ENCODE assay signal across 21 cellular contexts in the genomic region with DNA sequence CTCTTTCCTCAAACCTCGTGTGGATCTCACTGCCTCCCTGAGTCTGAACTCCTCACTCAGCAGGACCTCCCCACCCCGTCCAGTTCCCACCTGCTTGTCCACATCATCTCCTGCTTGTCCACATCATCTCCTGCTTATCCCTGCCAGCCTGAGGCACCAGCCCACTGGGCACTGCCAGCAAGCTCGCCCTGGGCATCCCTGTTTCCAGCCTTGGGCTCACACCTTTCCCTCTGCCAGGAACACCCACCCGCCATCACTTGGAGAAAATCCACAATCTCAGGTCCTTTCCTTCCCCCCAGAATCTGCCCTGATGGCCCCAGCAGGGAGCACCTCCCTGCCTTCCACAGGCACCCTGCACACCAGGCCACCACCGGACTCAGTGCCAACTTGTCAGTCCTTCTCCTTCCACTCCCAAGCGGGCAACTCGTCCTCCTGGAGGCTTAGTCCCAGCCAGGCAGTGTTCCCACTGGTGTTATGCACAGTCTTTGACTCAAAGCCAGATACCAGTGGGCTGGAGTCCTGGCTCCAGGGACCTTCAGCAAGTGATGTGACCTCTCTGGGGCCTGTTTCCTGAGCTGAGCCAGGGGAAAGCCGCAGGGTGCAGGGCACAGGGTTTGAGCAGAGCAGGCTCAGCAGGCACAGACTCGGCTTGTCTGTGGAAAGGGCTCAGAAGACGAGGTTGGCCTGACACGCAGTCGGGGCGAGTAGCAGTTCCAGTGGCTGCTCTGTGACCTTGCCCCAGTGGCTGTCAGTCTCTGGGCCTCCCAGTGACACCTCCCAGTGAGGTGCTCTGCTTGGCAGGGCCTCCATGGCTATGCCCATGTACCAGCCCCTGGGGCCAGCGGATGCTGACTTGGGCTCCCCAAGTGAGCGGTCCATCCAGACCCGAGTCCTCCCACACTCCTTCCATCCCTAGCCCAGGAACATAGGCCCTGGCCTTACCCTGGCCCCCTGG. TPM values are rescaled to one million over a fixed set of nuclear protein-coding genes. Genes with fewer than 3 reads are reported as not detected.
DNase-seq lines count a peak whose midpoint lies in the region; ATAC-seq and TF ChIP-seq lines count a peak whose summit lies in the region.
"Had no signal": no experiment of that assay in that cellular context is flagged by ENCODE, and none has a peak within 500 bp of the region (broad histone marks: within the 10 kb centered on the region; RNA-seq: fewer than 3 reads in every experiment).

No MANE protein-coding gene starts in this region.

- no peaks in the 10 kb centered on the region for H3K36me3 Mint-ChIP-seq in dendritic cell treated with granulocyte-macrophage colony-stimulating factor and Interleukin-4, amounts not matched to agents 40 ng/mL and 50 ng/mL, for 4 days (ENCODE audit: low read depth)
- no peaks in the 10 kb centered on the region for H3K36me3 Mint-ChIP-seq in stimulated activated effector memory CD8-positive, alpha-beta T cell treated with anti-CD3 and anti-CD28 coated beads, Interleukin-12 subunit alpha, Interleukin-12 subunit beta, amount 100 ng/mL, for 72 hours
- H3K36me3 Mint-ChIP-seq: natural killer cell treated with Interleukin-12 subunit alpha and Interleukin-12 subunit beta and Interleukin-15 and Interleukin-18, amount 100 ng/mL, for 72 hours had no signal

- peaks cover 28% of the 10 kb centered on the region for H3F3A ChIP-seq in PC-9 (ENCODE audit: insufficient read depth, low read depth)

- ATAC-seq in stimulated activated effector memory CD8-positive, alpha-beta T cell treated with anti-CD3 and anti-CD28 coated beads, Interleukin-12 subunit alpha, Interleukin-12 subunit beta, amount 100 ng/mL, for 72 hours: peak; percentile 35
- ATAC-seq: stimulated activated naive CD8-positive, alpha-beta T cell treated with anti-CD3 and anti-CD28 coated beads, Interleukin-15, amount 100 ng/mL, for 72 hours had no signal

- H3K4me3 ChIP-seq in PC-9: no peak overlapping the region
- no peak overlapping the region for H3K4me3 ChIP-seq in A673 (ENCODE audit: low read depth, low read length, poor library complexity, severe bottlenecking)
- H3K4me3 ChIP-seq: dorsolateral prefrontal cortex, GM12878 had no signal

- H3K27me3 Mint-ChIP-seq in dendritic cell treated with granulocyte-macrophage colony-stimulating factor and Interleukin-4, amounts not matched to agents 40 ng/mL and 50 ng/mL, for 4 days: peaks cover 3% of the 10 kb centered on the region
- H3K27me3 Mint-ChIP-seq: natural killer cell treated with Interleukin-12 subunit alpha and Interleukin-12 subunit beta and Interleukin-15 and Interleukin-18, amount 100 ng/mL, for 72 hours; stimulated activated naive CD8-positive, alpha-beta T cell treated with anti-CD3 and anti-CD28 coated beads, Interleukin-15, amount 100 ng/mL, for 72 hours had no signal

- H3K9me2 ChIP-seq in PC-9 (ENCODE audit: insufficient read depth): peaks cover 4% of the 10 kb centered on the region; the same call in 1 of the 2 replicates

- no peaks in the 10 kb centered on the region for H4K20me1 ChIP-seq in PC-9 (ENCODE audit: insufficient read depth)

- H3K27me3 ChIP-seq in PC-9 (ENCODE audit: insufficient read depth, low read depth) (no peaks in the 10 kb centered on the region), A673 (replicated peaks; ENCODE audit: insufficient read depth, low read depth, low read length, poor library complexity) (no peaks in the 10 kb centered on the region)
- H3K27me3 ChIP-seq: dorsolateral prefrontal cortex had no signal

- TF ChIP-seq CTCF in PC-9 (conservative IDR thresholded peaks at IDR 0.05) (no peak), A673 (conservative IDR thresholded peaks at IDR 0.05; ENCODE audit: low read depth, low read length) (no peak)

- H3K9me3 Mint-ChIP-seq in dendritic cell treated with granulocyte-macrophage colony-stimulating factor and Interleukin-4, amounts not matched to agents 40 ng/mL and 50 ng/mL, for 4 days: no peaks in the 10 kb centered on the region
- no peaks in the 10 kb centered on the region for H3K9me3 Mint-ChIP-seq in stimulated activated effector memory CD8-positive, alpha-beta T cell treated with anti-CD3 and anti-CD28 coated beads, Interleukin-12 subunit alpha, Interleukin-12 subunit beta, amount 100 ng/mL, for 72 hours
- H3K9me3 Mint-ChIP-seq: natural killer cell treated with Interleukin-12 subunit alpha and Interleukin-12 subunit beta and Interleukin-15 and Interleukin-18, amount 100 ng/mL, for 72 hours; stimulated activated naive CD8-positive, alpha-beta T cell treated with anti-CD3 and anti-CD28 coated beads, Interleukin-15, amount 100 ng/mL, for 72 hours had no signal

- no peaks in the 10 kb centered on the region for H3K36me3 ChIP-seq in PC-9 (ENCODE audit: low read depth)
- H3K36me3 ChIP-seq in A673 (ENCODE audit: insufficient read depth, low read length, poor library complexity, severe bottlenecking): no peaks in the 10 kb centered on the region

- POLR2A ChIA-PET in PC-9 (lab: Charles Lee; ENCODE audit: unreplicated experiment) (interaction anchor here (0.5 to 0.6 kb wide), 2 partner anchors 16 to 90 kb away, joined by 9 to 14 read pairs; no protein-coding TSS in a partner anchor), A673 (lab: Charles Lee; ENCODE audit: low non-redundant PET) (interaction anchor here (0.6 kb wide), 1 partner anchor 382 kb away, joined by 3 read pairs; no protein-coding TSS in a partner anchor)

- H3K9me3 ChIP-seq in PC-9 (ENCODE audit: insufficient read depth, low read depth): no peaks in the 10 kb centered on the region
- H3K9me3 ChIP-seq in A673 (ENCODE audit: low read depth, low read length, poor library complexity, severe bottlenecking): no peaks in the 10 kb centered on the region

- intact Hi-C loops in PC-9 (cut with micrococcal nuclease; ENCODE audit: unreplicated experiment): no loop called here
- intact Hi-C loops in dendritic cell treated with granulocyte-macrophage colony-stimulating factor and Interleukin-4, amounts not matched to agents 40 ng/mL and 50 ng/mL, for 4 days (cut with micrococcal nuclease): no loop called here
- intact Hi-C loops in A673 (cut with micrococcal nuclease; ENCODE audit: unreplicated experiment): no loop called here

- H3K27ac Mint-ChIP-seq in dendritic cell treated with granulocyte-macrophage colony-stimulating factor and Interleukin-4, amounts not matched to agents 40 ng/mL and 50 ng/mL, for 4 days: peak overlapping the region; percentile 6
- no peak overlapping the region for H3K27ac Mint-ChIP-seq in stimulated activated effector memory CD8-positive, alpha-beta T cell treated with anti-CD3 and anti-CD28 coated beads, Interleukin-12 subunit alpha, Interleukin-12 subunit beta, amount 100 ng/mL, for 72 hours
- H3K27ac Mint-ChIP-seq: natural killer cell treated with Interleukin-12 subunit alpha and Interleukin-12 subunit beta and Interleukin-15 and Interleukin-18, amount 100 ng/mL, for 72 hours had no signal

- H3K4me1 Mint-ChIP-seq in dendritic cell treated with granulocyte-macrophage colony-stimulating factor and Interleukin-4, amounts not matched to agents 40 ng/mL and 50 ng/mL, for 4 days (ENCODE audit: low read depth): peaks cover 19% of the 10 kb centered on the region
- no peaks in the 10 kb centered on the region for H3K4me1 Mint-ChIP-seq in stimulated activated effector memory CD8-positive, alpha-beta T cell treated with anti-CD3 and anti-CD28 coated beads, Interleukin-12 subunit alpha, Interleukin-12 subunit beta, amount 100 ng/mL, for 72 hours
- H3K4me1 Mint-ChIP-seq: stimulated activated naive CD8-positive, alpha-beta T cell treated with anti-CD3 and anti-CD28 coated beads, Interleukin-15, amount 100 ng/mL, for 72 hours had no signal

- peak overlapping the region; percentile 42 for H3K4me2 ChIP-seq in PC-9

- H3K27ac ChIP-seq in PC-9 (peak overlapping the region; percentile 86), A673 (ENCODE audit: low read depth, low read length, poor library complexity, severe bottlenecking) (no peak overlapping the region)
- H3K27ac ChIP-seq: dorsolateral prefrontal cortex, epithelial cell of prostate had no signal

- H3K4me1 ChIP-seq in PC-9 (replicated peaks; ENCODE audit: insufficient read depth): peaks cover 77% of the 10 kb centered on the region
- H3K4me1 ChIP-seq in A673 (ENCODE audit: insufficient read depth, low read length, poor library complexity, severe bottlenecking): no peaks in the 10 kb centered on the region

- DNase-seq in PC-9 (no peak), islet precursor cell (peak; percentile 52), A673 (ENCODE audit: low spot score) (no peak), DMS79 treated with DMSO at 0.1 percent for 48 hours (lab: John Stamatoyannopoulos, UW) (no peak)
- DNase-seq in stimulated activated effector memory CD8-positive, alpha-beta T cell treated with anti-CD3 and anti-CD28 coated beads, Interleukin-12 subunit alpha, Interleukin-12 subunit beta, amount 100 ng/mL, for 72 hours (ENCODE audit: low spot score in 2 of 2): no peak
- no peak for DNase-seq in activated CD8-positive, alpha-beta memory T cell treated with anti-CD3 and anti-CD28 coated beads, Interleukin-2, amount 50 U/mL, for 48 hours
- DNase-seq: activated CD4-positive, alpha-beta T cell treated with anti-CD3 and anti-CD28 coated beads for 48 hours; dorsolateral prefrontal cortex; foreskin fibroblast; hippocampal formation; NCI-H1092 treated with DMSO at 0.1 percent for 48 hours; NCI-H2029 treated with DMSO at 0.1 percent for 48 hours; NCI-H510A treated with DMSO at 0.1 percent for 48 hours; small intestine; stimulated activated naive CD8-positive, alpha-beta T cell treated with anti-CD3 and anti-CD28 coated beads, Interleukin-15, amount 100 ng/mL, for 72 hours; trophoblast cell had no signal

- CTCF ChIA-PET in PC-9 (lab: Charles Lee): interaction anchor here (0.6 to 1.4 kb wide), 3 partner anchors 45 to 605 kb away, joined by 3 to 6 read pairs (median 3); no protein-coding TSS in a partner anchor
- CTCF ChIA-PET in A673 (lab: Charles Lee): interaction anchor here (0.6 kb wide), 1 partner anchor 108 kb away, joined by 3 read pairs; no protein-coding TSS in a partner anchor

- no peaks in the 10 kb centered on the region for H3K79me2 ChIP-seq in PC-9 (ENCODE audit: low read depth)

- no TSS peak for BruUV-seq in PC-9 (replicated peaks; lab: Mats Ljungman, UMichigan)
- BruUV-seq in A673 (replicated peaks; lab: Mats Ljungman, UMichigan): no TSS peak

- no peak overlapping the region for H2AFZ ChIP-seq in PC-9

- H3K4me3 Mint-ChIP-seq in dendritic cell treated with granulocyte-macrophage colony-stimulating factor and Interleukin-4, amounts not matched to agents 40 ng/mL and 50 ng/mL, for 4 days: no peak overlapping the region
- no peak overlapping the region for H3K4me3 Mint-ChIP-seq in stimulated activated effector memory CD8-positive, alpha-beta T cell treated with anti-CD3 and anti-CD28 coated beads, Interleukin-12 subunit alpha, Interleukin-12 subunit beta, amount 100 ng/mL, for 72 hours
- H3K4me3 Mint-ChIP-seq: natural killer cell treated with Interleukin-12 subunit alpha and Interleukin-12 subunit beta and Interleukin-15 and Interleukin-18, amount 100 ng/mL, for 72 hours; stimulated activated naive CD8-positive, alpha-beta T cell treated with anti-CD3 and anti-CD28 coated beads, Interleukin-15, amount 100 ng/mL, for 72 hours had no signal

RNA-seq across cellular contexts. Expression of gene MESP2, which starts 9.5 kb away (rescaled TPM):
- total RNA-seq in PC-9 (2021) (1.3 and 2.4 TPM in 2 replicates), A673 (2021) (0.26 and 0.81 TPM in 2 replicates)
- total RNA-seq: GM12878; HT1080; natural killer cell treated with Interleukin-12 subunit alpha and Interleukin-12 subunit beta and Interleukin-15 and Interleukin-18, amount 100 ng/mL, for 72 hours had no signal

RNA-seq across cellular contexts. Expression of gene MESP1, which starts 15.6 kb away (rescaled TPM):
- 8.5 and 17.8 TPM in 2 replicates for total RNA-seq in PC-9 (2021)
- total RNA-seq in A673 (2021): 5.2 and 6.5 TPM in 2 replicates

RNA-seq across cellular contexts. Expression of gene ANPEP, which starts 48.0 kb away (rescaled TPM):
- total RNA-seq in PC-9 (2021): 172 and 175 TPM in 2 replicates
- total RNA-seq in A673 (2021): 0.73 and 1.5 TPM in 2 replicates

Comparison
In these comparisons a context has a peak if more than half of its experiments do, and no peak if none do; other contexts are left out.
1. RNA of gene ANPEP, which starts 48.0 kb away (total RNA-seq): 172 to 175 TPM in PC-9; 0.73 to 1.5 TPM in A673; every median in the first group is over 10 times any median in the second.